1 cellular context compared by ENCODE assay signal in the genomic region with DNA sequence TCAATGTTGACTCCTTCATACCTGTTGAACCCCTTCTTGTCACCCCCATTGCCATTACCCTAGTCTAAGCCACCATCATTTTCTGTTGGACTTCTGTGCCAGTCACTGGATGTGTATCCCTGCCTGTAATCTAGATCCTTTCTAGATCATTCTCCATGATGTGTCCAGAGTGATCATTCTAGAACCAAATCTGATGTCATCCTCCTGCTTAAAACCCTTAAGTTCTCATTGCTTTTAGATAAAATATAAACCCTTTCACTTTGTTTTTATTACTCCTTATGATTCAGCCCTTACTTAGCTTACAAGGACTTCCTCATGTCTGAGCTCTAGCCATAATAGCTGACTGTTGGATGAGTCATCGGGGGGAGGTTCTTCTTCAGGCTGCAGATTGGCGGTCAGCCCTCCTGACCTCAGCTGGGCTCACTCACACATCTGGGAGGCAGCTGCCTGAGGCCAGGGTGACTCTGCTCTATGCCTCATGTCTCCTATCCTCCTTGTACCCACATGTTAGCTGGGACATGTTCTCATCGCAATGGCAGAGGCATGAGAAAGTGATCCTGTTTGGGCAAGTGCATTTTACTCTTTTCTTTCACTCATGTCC.
TF ChIP-seq lines count a peak whose summit lies in the region.

No MANE protein-coding gene starts in this region.

TF ChIP-seq in K562, 482 proteins besides CTCF, POLR2A, EP300 and RAD21 (continued from another document):
- TF ChIP-seq TGIF2 (CRISPR knock-in tag; IDR thresholded peaks at IDR 0.05) (no peak), DIDO1 (tag; IDR thresholded peaks at IDR 0.05; ENCODE audit: low read depth) (no peak), ZC3H11A (IDR thresholded peaks at IDR 0.05; ENCODE audit: low read depth, low read length) (no peak), SIRT6 (IDR thresholded peaks at IDR 0.05; ENCODE audit: low read depth, low read length) (no peak), ZNF354B (CRISPR knock-in tag; IDR thresholded peaks at IDR 0.05) (no peak), SMAD4 (CRISPR knock-in tag; conservative IDR thresholded peaks at IDR 0.05) (peak; percentile 74), NONO (IDR thresholded peaks at IDR 0.05; ENCODE audit: low read depth in 2 of 2, low read length in 1 of 2) (no peak), JUN (IDR thresholded peaks at IDR 0.05; ENCODE audit: borderline replicate concordance, low read depth, low read length) (peak; percentile 84), JUN (CRISPR knock-in tag; IDR thresholded peaks at IDR 0.05; ENCODE audit: borderline replicate concordance) (no peak), GABPB2 (CRISPR knock-in tag; conservative IDR thresholded peaks at IDR 0.05) (no peak), ZEB2 (IDR thresholded peaks at IDR 0.05) (no peak), MYNN (IDR thresholded peaks at IDR 0.05) (no peak), MYNN (CRISPR knock-in tag; IDR thresholded peaks at IDR 0.05) (no peak), RB1 (IDR thresholded peaks at IDR 0.05; ENCODE audit: low read depth) (no peak), ETV5 (CRISPR knock-in tag; IDR thresholded peaks at IDR 0.05; ENCODE audit: low read depth) (no peak), FOS (IDR thresholded peaks at IDR 0.05; ENCODE audit: extremely low read depth, insufficient read length) (peak; percentile 57), TEAD1 (CRISPR knock-in tag; IDR thresholded peaks at IDR 0.05) (no peak), KDM5B (IDR thresholded peaks at IDR 0.05; ENCODE audit: insufficient replicate concordance, low read depth, low read length) (no peak), ARNT (IDR thresholded peaks at IDR 0.05) (peak in 1 of 2 experiments; percentile 90; a peak in 2 of 4 replicates), ARID1B (IDR thresholded peaks at IDR 0.05) (peak; percentile 34), RFX7 (CRISPR knock-in tag; IDR thresholded peaks at IDR 0.05) (no peak), JUND (IDR thresholded peaks at IDR 0.05; ENCODE audit: borderline replicate concordance, low read depth, low read length) (peak; percentile 95), JUND (tag; IDR thresholded peaks at IDR 0.05; ENCODE audit: borderline replicate concordance, low read depth, low read length) (peak; percentile 97), EP400 (IDR thresholded peaks at IDR 0.05) (no peak), DDX20 (tag; IDR thresholded peaks at IDR 0.05; ENCODE audit: low read depth) (no peak), MTA2 (IDR thresholded peaks at IDR 0.05; ENCODE audit: low read depth) (no peak), ETV6 (IDR thresholded peaks at IDR 0.05; ENCODE audit: borderline replicate concordance in 1 of 2, low read depth in 2 of 2, low read length in 1 of 2) (no peak), ETV6 (CRISPR knock-in tag; IDR thresholded peaks at IDR 0.05; ENCODE audit: borderline replicate concordance) (no peak), SMARCE1 (IDR thresholded peaks at IDR 0.05) (0 out of 2 replicates have a peak, but pooled peaks have one; percentile 17), ZNF707 (CRISPR knock-in tag; conservative IDR thresholded peaks at IDR 0.05) (no peak), CBX3 (IDR thresholded peaks at IDR 0.05; ENCODE audit: borderline replicate concordance in 1 of 2, low read length in 2 of 2) (peak in 1 of 2 experiments; percentile 64; a peak in 1 of 3 replicates), SMARCA4 (IDR thresholded peaks at IDR 0.05) (peak; percentile 27; the same call in 1 of the 2 replicates), ILF3 (IDR thresholded peaks at IDR 0.05; ENCODE audit: borderline replicate concordance) (no peak), CBFA2T3 (IDR thresholded peaks at IDR 0.05) (peak; percentile 54), TRIM24 (IDR thresholded peaks at IDR 0.05) (peak in 1 of 2 experiments; percentile 56; a peak in 1 of 4 replicates), CBFB (CRISPR knock-in tag; IDR thresholded peaks at IDR 0.05) (no peak), SMC3 (conservative IDR thresholded peaks at IDR 0.05; ENCODE audit: insufficient read depth, low read depth, low read length) (no peak), XRCC5 (IDR thresholded peaks at IDR 0.05; ENCODE audit: low read depth, low read length) (no peak), SPI1 (IDR thresholded peaks at IDR 0.05; ENCODE audit: borderline replicate concordance, low read depth, low read length) (peak; percentile 61; the same call in 1 of the 2 replicates), CBFA2T2 (conservative IDR thresholded peaks at IDR 0.05) (peak; percentile 23; the same call in 1 of the 2 replicates)
- TF ChIP-seq, protein P1, sequence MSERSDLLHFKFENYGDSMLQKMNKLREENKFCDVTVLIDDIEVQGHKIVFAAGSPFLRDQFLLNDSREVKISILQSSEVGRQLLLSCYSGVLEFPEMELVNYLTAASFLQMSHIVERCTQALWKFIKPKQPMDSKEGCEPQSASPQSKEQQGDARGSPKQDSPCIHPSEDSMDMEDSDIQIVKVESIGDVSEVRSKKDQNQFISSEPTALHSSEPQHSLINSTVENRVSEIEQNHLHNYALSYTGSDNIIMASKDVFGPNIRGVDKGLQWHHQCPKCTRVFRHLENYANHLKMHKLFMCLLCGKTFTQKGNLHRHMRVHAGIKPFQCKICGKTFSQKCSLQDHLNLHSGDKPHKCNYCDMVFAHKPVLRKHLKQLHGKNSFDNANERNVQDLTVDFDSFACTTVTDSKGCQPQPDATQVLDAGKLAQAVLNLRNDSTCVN (CRISPR knock-in tag; IDR thresholded peaks at IDR 0.05), result no peak
- TF ChIP-seq, protein P2, sequence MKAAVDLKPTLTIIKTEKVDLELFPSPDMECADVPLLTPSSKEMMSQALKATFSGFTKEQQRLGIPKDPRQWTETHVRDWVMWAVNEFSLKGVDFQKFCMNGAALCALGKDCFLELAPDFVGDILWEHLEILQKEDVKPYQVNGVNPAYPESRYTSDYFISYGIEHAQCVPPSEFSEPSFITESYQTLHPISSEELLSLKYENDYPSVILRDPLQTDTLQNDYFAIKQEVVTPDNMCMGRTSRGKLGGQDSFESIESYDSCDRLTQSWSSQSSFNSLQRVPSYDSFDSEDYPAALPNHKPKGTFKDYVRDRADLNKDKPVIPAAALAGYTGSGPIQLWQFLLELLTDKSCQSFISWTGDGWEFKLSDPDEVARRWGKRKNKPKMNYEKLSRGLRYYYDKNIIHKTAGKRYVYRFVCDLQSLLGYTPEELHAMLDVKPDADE (conservative IDR thresholded peaks at IDR 0.05; ENCODE audit: control insufficient read depth, low read depth, low read length), result no peak
- TF ChIP-seq, protein P3, sequence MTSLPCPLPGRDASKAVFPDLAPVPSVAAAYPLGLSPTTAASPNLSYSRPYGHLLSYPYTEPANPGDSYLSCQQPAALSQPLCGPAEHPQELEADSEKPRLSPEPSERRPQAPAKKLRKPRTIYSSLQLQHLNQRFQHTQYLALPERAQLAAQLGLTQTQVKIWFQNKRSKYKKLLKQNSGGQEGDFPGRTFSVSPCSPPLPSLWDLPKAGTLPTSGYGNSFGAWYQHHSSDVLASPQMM (CRISPR knock-in tag; IDR thresholded peaks at IDR 0.05), result no peak
- TF ChIP-seq, protein P4, sequence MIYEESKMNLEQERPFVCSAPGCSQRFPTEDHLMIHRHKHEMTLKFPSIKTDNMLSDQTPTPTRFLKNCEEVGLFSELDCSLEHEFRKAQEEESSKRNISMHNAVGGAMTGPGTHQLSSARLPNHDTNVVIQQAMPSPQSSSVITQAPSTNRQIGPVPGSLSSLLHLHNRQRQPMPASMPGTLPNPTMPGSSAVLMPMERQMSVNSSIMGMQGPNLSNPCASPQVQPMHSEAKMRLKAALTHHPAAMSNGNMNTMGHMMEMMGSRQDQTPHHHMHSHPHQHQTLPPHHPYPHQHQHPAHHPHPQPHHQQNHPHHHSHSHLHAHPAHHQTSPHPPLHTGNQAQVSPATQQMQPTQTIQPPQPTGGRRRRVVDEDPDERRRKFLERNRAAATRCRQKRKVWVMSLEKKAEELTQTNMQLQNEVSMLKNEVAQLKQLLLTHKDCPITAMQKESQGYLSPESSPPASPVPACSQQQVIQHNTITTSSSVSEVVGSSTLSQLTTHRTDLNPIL (CRISPR knock-in tag; IDR thresholded peaks at IDR 0.05), result no peak
- TF ChIP-seq, protein P5, sequence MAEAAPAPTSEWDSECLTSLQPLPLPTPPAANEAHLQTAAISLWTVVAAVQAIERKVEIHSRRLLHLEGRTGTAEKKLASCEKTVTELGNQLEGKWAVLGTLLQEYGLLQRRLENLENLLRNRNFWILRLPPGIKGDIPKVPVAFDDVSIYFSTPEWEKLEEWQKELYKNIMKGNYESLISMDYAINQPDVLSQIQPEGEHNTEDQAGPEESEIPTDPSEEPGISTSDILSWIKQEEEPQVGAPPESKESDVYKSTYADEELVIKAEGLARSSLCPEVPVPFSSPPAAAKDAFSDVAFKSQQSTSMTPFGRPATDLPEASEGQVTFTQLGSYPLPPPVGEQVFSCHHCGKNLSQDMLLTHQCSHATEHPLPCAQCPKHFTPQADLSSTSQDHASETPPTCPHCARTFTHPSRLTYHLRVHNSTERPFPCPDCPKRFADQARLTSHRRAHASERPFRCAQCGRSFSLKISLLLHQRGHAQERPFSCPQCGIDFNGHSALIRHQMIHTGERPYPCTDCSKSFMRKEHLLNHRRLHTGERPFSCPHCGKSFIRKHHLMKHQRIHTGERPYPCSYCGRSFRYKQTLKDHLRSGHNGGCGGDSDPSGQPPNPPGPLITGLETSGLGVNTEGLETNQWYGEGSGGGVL (CRISPR knock-in tag; IDR thresholded peaks at IDR 0.05), result no peak
- TF ChIP-seq, protein P6, sequence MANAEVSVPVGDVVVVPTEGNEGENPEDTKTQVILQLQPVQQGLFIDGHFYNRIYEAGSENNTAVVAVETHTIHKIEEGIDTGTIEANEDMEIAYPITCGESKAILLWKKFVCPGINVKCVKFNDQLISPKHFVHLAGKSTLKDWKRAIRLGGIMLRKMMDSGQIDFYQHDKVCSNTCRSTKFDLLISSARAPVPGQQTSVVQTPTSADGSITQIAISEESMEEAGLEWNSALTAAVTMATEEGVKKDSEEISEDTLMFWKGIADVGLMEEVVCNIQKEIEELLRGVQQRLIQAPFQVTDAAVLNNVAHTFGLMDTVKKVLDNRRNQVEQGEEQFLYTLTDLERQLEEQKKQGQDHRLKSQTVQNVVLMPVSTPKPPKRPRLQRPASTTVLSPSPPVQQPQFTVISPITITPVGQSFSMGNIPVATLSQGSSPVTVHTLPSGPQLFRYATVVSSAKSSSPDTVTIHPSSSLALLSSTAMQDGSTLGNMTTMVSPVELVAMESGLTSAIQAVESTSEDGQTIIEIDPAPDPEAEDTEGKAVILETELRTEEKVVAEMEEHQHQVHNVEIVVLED (CRISPR knock-in tag; IDR thresholded peaks at IDR 0.05), result no peak
- TF ChIP-seq, protein P7, sequence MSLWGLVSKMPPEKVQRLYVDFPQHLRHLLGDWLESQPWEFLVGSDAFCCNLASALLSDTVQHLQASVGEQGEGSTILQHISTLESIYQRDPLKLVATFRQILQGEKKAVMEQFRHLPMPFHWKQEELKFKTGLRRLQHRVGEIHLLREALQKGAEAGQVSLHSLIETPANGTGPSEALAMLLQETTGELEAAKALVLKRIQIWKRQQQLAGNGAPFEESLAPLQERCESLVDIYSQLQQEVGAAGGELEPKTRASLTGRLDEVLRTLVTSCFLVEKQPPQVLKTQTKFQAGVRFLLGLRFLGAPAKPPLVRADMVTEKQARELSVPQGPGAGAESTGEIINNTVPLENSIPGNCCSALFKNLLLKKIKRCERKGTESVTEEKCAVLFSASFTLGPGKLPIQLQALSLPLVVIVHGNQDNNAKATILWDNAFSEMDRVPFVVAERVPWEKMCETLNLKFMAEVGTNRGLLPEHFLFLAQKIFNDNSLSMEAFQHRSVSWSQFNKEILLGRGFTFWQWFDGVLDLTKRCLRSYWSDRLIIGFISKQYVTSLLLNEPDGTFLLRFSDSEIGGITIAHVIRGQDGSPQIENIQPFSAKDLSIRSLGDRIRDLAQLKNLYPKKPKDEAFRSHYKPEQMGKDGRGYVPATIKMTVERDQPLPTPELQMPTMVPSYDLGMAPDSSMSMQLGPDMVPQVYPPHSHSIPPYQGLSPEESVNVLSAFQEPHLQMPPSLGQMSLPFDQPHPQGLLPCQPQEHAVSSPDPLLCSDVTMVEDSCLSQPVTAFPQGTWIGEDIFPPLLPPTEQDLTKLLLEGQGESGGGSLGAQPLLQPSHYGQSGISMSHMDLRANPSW (CRISPR knock-in tag; IDR thresholded peaks at IDR 0.05), result no peak
- TF ChIP-seq, protein P8, sequence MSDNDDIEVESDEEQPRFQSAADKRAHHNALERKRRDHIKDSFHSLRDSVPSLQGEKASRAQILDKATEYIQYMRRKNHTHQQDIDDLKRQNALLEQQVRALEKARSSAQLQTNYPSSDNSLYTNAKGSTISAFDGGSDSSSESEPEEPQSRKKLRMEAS (CRISPR knock-in tag; IDR thresholded peaks at IDR 0.05), result no peak
- TF ChIP-seq, protein P9, sequence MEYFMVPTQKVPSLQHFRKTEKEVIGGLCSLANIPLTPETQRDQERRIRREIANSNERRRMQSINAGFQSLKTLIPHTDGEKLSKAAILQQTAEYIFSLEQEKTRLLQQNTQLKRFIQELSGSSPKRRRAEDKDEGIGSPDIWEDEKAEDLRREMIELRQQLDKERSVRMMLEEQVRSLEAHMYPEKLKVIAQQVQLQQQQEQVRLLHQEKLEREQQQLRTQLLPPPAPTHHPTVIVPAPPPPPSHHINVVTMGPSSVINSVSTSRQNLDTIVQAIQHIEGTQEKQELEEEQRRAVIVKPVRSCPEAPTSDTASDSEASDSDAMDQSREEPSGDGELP (CRISPR knock-in tag; IDR thresholded peaks at IDR 0.05; ENCODE audit: borderline replicate concordance), result peak; percentile 33; the same call in 1 of the 2 replicates
- TF ChIP-seq, protein P10, sequence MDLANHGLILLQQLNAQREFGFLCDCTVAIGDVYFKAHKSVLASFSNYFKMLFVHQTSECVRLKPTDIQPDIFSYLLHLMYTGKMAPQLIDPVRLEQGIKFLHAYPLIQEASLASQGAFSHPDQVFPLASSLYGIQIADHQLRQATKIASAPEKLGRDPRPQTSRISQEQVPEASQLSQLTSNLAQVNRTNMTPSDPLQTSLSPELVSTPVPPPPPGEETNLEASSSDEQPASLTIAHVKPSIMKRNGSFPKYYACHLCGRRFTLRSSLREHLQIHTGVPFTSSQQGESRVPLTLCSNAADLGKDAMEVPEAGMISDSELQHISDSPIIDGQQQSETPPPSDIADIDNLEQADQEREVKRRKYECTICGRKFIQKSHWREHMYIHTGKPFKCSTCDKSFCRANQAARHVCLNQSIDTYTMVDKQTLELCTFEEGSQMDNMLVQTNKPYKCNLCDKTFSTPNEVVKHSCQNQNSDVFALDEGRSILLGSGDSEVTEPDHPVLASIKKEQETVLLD (IDR thresholded peaks at IDR 0.05), result no peak
